ENCODE assay signal across 1 cellular context in the genomic region with DNA sequence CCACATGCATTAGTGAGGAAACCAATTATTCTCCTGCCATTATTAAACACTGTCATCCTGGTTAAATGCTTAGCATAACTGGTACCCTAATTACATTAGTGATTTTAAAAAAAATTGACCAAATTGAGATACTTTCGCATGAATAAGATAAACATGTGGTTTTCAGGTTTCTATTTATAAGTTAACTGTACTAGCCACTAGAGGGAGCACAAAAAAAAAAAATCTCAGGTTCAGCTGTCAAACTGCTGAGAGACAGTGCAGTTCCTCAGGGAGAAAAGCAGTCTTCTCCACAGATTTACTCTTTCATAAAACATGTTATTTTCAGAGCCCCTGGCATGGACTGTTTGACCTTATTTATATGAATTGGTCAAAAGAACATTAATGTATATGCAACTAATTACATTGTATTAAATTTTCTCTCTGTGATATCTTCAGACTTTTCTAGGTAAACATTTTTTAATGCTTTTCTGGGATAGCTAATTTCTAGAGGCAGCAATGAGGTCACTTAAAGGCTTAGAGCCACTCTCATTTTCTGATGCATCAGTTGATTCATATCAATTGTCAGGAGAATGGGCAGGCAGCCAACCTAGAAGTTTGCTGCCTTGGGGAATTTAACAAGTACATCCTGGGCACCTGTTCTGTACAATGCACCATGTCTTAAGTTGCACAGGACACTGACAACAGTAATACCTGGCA.
A peak's percentile ranks its signal among the peaks of the same experiment; 100 is the strongest.
TF ChIP-seq lines count a peak whose summit lies in the region.

No MANE protein-coding gene starts in this region.

TF ChIP-seq in K562, 482 proteins besides CTCF, POLR2A, EP300 and RAD21 (continued from another document):
- TF ChIP-seq MEF2A (IDR thresholded peaks at IDR 0.05; ENCODE audit: control insufficient read depth, low read depth, low read length) (0 out of 2 replicates have a peak, but pooled peaks have one; percentile 22), SNIP1 (IDR thresholded peaks at IDR 0.05; ENCODE audit: low read depth) (no peak), ZNF431 (CRISPR knock-in tag; IDR thresholded peaks at IDR 0.05) (no peak), ZNF384 (IDR thresholded peaks at IDR 0.05; ENCODE audit: low read depth, low read length) (peak; percentile 62; the same call in 1 of the 2 replicates)
